In the genomic region with DNA sequence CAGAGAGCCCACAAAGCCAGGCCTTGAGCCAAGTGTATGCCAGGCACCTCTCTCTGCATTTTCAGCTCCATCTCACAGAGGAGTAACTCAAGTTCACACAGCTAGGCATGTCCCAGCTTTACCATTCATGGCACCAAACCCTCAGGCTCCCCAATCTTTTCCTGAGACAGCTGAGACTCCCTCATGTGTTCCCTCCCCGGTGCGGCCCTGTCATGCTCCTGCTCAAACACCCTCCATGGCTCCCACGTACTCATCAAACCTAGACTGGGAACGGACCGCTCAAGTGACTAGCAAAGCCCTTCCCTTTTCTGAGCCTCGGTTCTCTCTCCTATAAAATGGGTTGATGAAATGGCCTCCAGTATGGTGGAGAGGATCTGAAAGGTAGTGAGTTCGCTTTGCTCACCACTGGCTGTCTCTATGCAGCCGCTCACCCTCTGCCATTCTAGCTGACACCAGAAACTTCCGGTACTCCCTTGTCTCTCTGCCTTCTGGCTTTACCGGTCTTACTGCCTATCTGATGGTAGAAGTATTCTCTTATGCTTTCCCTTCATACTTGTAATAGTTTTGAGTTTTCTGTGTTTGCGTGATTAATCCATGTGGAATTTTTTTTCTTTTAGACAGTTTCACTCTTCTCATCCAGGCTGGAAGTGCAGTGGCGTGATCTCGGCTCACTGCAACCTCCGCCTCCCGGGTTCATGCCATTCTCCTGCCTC, we compare ENCODE assay signal across 8 cellular contexts. TPM values are rescaled to one million over a fixed set of nuclear protein-coding genes. Genes with fewer than 3 reads are reported as not detected.
DNase-seq lines count a peak whose midpoint lies in the region; ATAC-seq and TF ChIP-seq lines count a peak whose summit lies in the region.
"Had no signal": no experiment of that assay in that cellular context is flagged by ENCODE, and none has a peak within 500 bp of the region (broad histone marks: within the 10 kb centered on the region; RNA-seq: fewer than 3 reads in every experiment).

No MANE protein-coding gene starts in this region.

- H3K36me3 Mint-ChIP-seq in activated naive CD8-positive, alpha-beta T cell treated with anti-CD3 and anti-CD28 coated beads for 36 hours, result peaks cover 34% of the 10 kb centered on the region
- H3K36me3 Mint-ChIP-seq in activated CD4-positive, alpha-beta memory T cell treated with anti-CD3 and anti-CD28 coated beads, Interleukin-2, amount 10 ng/mL, durations not matched to agents 7 days and 5 days (ENCODE audit: low read depth), result peaks cover 32% of the 10 kb centered on the region
- peaks cover 11% of the 10 kb centered on the region for H3K36me3 Mint-ChIP-seq in activated T-cell treated with anti-CD3 and anti-CD28 coated beads, Interleukin-2, amount 50 U/mL, for 4 hours (ENCODE audit: insufficient read depth)

- no peaks in the 10 kb centered on the region for H3K9me3 Mint-ChIP-seq in activated naive CD8-positive, alpha-beta T cell treated with anti-CD3 and anti-CD28 coated beads for 36 hours
- no peaks in the 10 kb centered on the region for H3K9me3 Mint-ChIP-seq in activated CD4-positive, alpha-beta memory T cell treated with anti-CD3 and anti-CD28 coated beads, Interleukin-2, amount 10 ng/mL, durations not matched to agents 7 days and 5 days
- no peaks in the 10 kb centered on the region for H3K9me3 Mint-ChIP-seq in activated T-cell treated with anti-CD3 and anti-CD28 coated beads, Interleukin-2, amount 50 U/mL, for 4 hours

- H3K4me1 ChIP-seq in testis, result peaks cover 26% of the 10 kb centered on the region

- H3K36me3 ChIP-seq in kidney epithelial cell (ENCODE audit: control insufficient read depth, insufficient read depth, low read length) (no peaks in the 10 kb centered on the region), testis (ENCODE audit: low read depth, missing control alignments) (no peaks in the 10 kb centered on the region)

- DNase-seq in HS-27A (ENCODE audit: low read depth) (peak; percentile 70), kidney epithelial cell (ENCODE audit: low read depth) (peak; percentile 42), testis (no peak), DMS79 treated with DMSO at 0.1 percent for 48 hours (lab: John Stamatoyannopoulos, UW) (no peak)
- DNase-seq in activated naive CD8-positive, alpha-beta T cell treated with anti-CD3 and anti-CD28 coated beads for 36 hours, result no peak
- no peak for DNase-seq in activated CD4-positive, alpha-beta memory T cell treated with anti-CD3 and anti-CD28 coated beads, Interleukin-2, amount 10 ng/mL, durations not matched to agents 7 days and 5 days
- no peak for DNase-seq in activated T-cell treated with anti-CD3 and anti-CD28 coated beads, Interleukin-2, amount 50 U/mL, for 4 hours
- DNase-seq: NCI-H2227 treated with DMSO at 0.1 percent for 48 hours had no signal

- intact Hi-C loops in testis (cut with DNase I; ENCODE audit: low total_unique reads), result no loop called here

- POLR2A ChIA-PET in activated CD4-positive, alpha-beta memory T cell treated with anti-CD3 and anti-CD28 coated beads, Interleukin-2, amount 10 ng/mL, durations not matched to agents 7 days and 5 days (lab: Charles Lee), result interaction anchor here (5.1 kb wide), 1 partner anchor 14 kb away, joined by 31 read pairs; no protein-coding TSS in a partner anchor

- ATAC-seq in activated T-cell treated with anti-CD3 and anti-CD28 coated beads, Interleukin-2, amount 50 U/mL, for 4 hours, result no peak

- H3K27ac ChIP-seq in testis, result peak overlapping the region; percentile 55 to 75

- CTCF ChIA-PET in activated CD4-positive, alpha-beta memory T cell treated with anti-CD3 and anti-CD28 coated beads, Interleukin-2, amount 10 ng/mL, durations not matched to agents 7 days and 5 days (lab: Charles Lee), result interaction anchor here (0.6 kb wide), 1 partner anchor 27 kb away, joined by 3 read pairs; no protein-coding TSS in a partner anchor

- peak overlapping the region; percentile 76 for H3K27ac Mint-ChIP-seq in activated naive CD8-positive, alpha-beta T cell treated with anti-CD3 and anti-CD28 coated beads for 36 hours
- H3K27ac Mint-ChIP-seq in activated CD4-positive, alpha-beta memory T cell treated with anti-CD3 and anti-CD28 coated beads, Interleukin-2, amount 10 ng/mL, durations not matched to agents 7 days and 5 days, result no peak overlapping the region

- no peak for TF ChIP-seq POLR2A in testis (IDR thresholded peaks at IDR 0.05)

- peaks cover 34% of the 10 kb centered on the region for H3K4me1 Mint-ChIP-seq in activated naive CD8-positive, alpha-beta T cell treated with anti-CD3 and anti-CD28 coated beads for 36 hours
- H3K4me1 Mint-ChIP-seq in activated CD4-positive, alpha-beta memory T cell treated with anti-CD3 and anti-CD28 coated beads, Interleukin-2, amount 10 ng/mL, durations not matched to agents 7 days and 5 days, result peaks cover 42% of the 10 kb centered on the region
- H3K4me1 Mint-ChIP-seq in activated T-cell treated with anti-CD3 and anti-CD28 coated beads, Interleukin-2, amount 50 U/mL, for 4 hours (ENCODE audit: low read depth), result peaks cover 42% of the 10 kb centered on the region

- H3K4me3 ChIP-seq in kidney epithelial cell (ENCODE audit: low read depth, low read length), result no peak overlapping the region
- no peak overlapping the region for H3K4me3 ChIP-seq in testis

- no peaks in the 10 kb centered on the region for H3K27me3 Mint-ChIP-seq in activated naive CD8-positive, alpha-beta T cell treated with anti-CD3 and anti-CD28 coated beads for 36 hours
- H3K27me3 Mint-ChIP-seq in activated CD4-positive, alpha-beta memory T cell treated with anti-CD3 and anti-CD28 coated beads, Interleukin-2, amount 10 ng/mL, durations not matched to agents 7 days and 5 days, result no peaks in the 10 kb centered on the region
- H3K27me3 Mint-ChIP-seq in activated T-cell treated with anti-CD3 and anti-CD28 coated beads, Interleukin-2, amount 50 U/mL, for 4 hours (ENCODE audit: low read depth), result no peaks in the 10 kb centered on the region

- 59 to 78% methylated on average over 15 of the region's 15 CpGs for WGBS in testis, 2 donors

- H3K27me3 ChIP-seq in kidney epithelial cell (ENCODE audit: control insufficient read depth, insufficient read depth, low read length) (no peaks in the 10 kb centered on the region), testis (no peaks in the 10 kb centered on the region)

- H3K9me3 ChIP-seq in testis, result no peaks in the 10 kb centered on the region

- no peak for TF ChIP-seq CTCF in kidney epithelial cell (IDR thresholded peaks at IDR 0.05; ENCODE audit: insufficient read depth, low read length, poor library complexity, severe bottlenecking)
- no peak for TF ChIP-seq CTCF in testis (IDR thresholded peaks at IDR 0.05)

- H3K4me3 Mint-ChIP-seq in activated naive CD8-positive, alpha-beta T cell treated with anti-CD3 and anti-CD28 coated beads for 36 hours, result no peak overlapping the region
- H3K4me3 Mint-ChIP-seq in activated CD4-positive, alpha-beta memory T cell treated with anti-CD3 and anti-CD28 coated beads, Interleukin-2, amount 10 ng/mL, durations not matched to agents 7 days and 5 days, result no peak overlapping the region
- no peak overlapping the region for H3K4me3 Mint-ChIP-seq in activated T-cell treated with anti-CD3 and anti-CD28 coated beads, Interleukin-2, amount 50 U/mL, for 4 hours

RNA-seq across cellular contexts. Expression of a gene that starts 7.8 kb away (rescaled TPM):
- total RNA-seq in activated naive CD8-positive, alpha-beta T cell treated with anti-CD3 and anti-CD28 coated beads for 36 hours, result 10 to 100 TPM; 70.6 to 71.6 TPM
- total RNA-seq in kidney epithelial cell, result 88.5 and 97.1 TPM in 2 replicates
- 100 to 1,000 TPM; 360 to 463 TPM for total RNA-seq in testis
- polyA plus RNA-seq in testis (ENCODE audit: insufficient read depth, low read depth, low replicate concordance), result 268 TPM
- 100 to 1,000 TPM; 147 to 152 TPM for total RNA-seq in activated CD4-positive, alpha-beta memory T cell treated with anti-CD3 and anti-CD28 coated beads, Interleukin-2, amount 10 ng/mL, durations not matched to agents 7 days and 5 days
- total RNA-seq in activated T-cell treated with anti-CD3 and anti-CD28 coated beads, Interleukin-2, amount 50 U/mL, for 4 hours, result 10 to 100 TPM; 41.5 to 45.8 (median 44.3) TPM

RNA-seq across cellular contexts. Expression of a gene that starts 30.5 kb away (rescaled TPM):
- total RNA-seq in activated naive CD8-positive, alpha-beta T cell treated with anti-CD3 and anti-CD28 coated beads for 36 hours, result not detected
- total RNA-seq in kidney epithelial cell (73.7 and 86.8 TPM in 2 replicates), testis (1 to 10 TPM; 6.9 to 7.7 TPM)
- polyA plus RNA-seq in testis (ENCODE audit: insufficient read depth, low read depth, low replicate concordance), result 23.3 TPM
- total RNA-seq in activated CD4-positive, alpha-beta memory T cell treated with anti-CD3 and anti-CD28 coated beads, Interleukin-2, amount 10 ng/mL, durations not matched to agents 7 days and 5 days, result not detected
- under 1 TPM in 2 of 3 donors, not detected in 1; 0.43 to 0.95 TPM for total RNA-seq in activated T-cell treated with anti-CD3 and anti-CD28 coated beads, Interleukin-2, amount 50 U/mL, for 4 hours

RNA-seq across cellular contexts. Expression of a gene that starts 36.6 kb away (rescaled TPM):
- 100 to 1,000 TPM; 500 to 527 TPM for total RNA-seq in activated naive CD8-positive, alpha-beta T cell treated with anti-CD3 and anti-CD28 coated beads for 36 hours
- total RNA-seq in kidney epithelial cell (153 and 160 TPM in 2 replicates), testis (100 to 1,000 TPM; 246 to 253 TPM)
- 263 TPM for polyA plus RNA-seq in testis (ENCODE audit: insufficient read depth, low read depth, low replicate concordance)
- total RNA-seq in activated CD4-positive, alpha-beta memory T cell treated with anti-CD3 and anti-CD28 coated beads, Interleukin-2, amount 10 ng/mL, durations not matched to agents 7 days and 5 days, result 100 to 1,000 TPM; 301 to 324 TPM
- 100 to 1,000 TPM; 651 to 686 (median 684) TPM for total RNA-seq in activated T-cell treated with anti-CD3 and anti-CD28 coated beads, Interleukin-2, amount 50 U/mL, for 4 hours

RNA-seq across cellular contexts. Expression of a gene that starts 48.8 kb away (rescaled TPM):
- total RNA-seq in activated naive CD8-positive, alpha-beta T cell treated with anti-CD3 and anti-CD28 coated beads for 36 hours, result 10 to 100 TPM; 55.8 to 62.3 TPM
- total RNA-seq in kidney epithelial cell (3.6 and 6.2 TPM in 2 replicates), testis (10 to 100 TPM; 30.6 to 37.2 TPM)
- 57.7 TPM for polyA plus RNA-seq in testis (ENCODE audit: insufficient read depth, low read depth, low replicate concordance)
- total RNA-seq in activated CD4-positive, alpha-beta memory T cell treated with anti-CD3 and anti-CD28 coated beads, Interleukin-2, amount 10 ng/mL, durations not matched to agents 7 days and 5 days, result 10 to 100 TPM; 85.4 to 89.4 TPM
- total RNA-seq in activated T-cell treated with anti-CD3 and anti-CD28 coated beads, Interleukin-2, amount 50 U/mL, for 4 hours, result 10 to 100 TPM; 15.3 to 19.8 (median 19.7) TPM

RNA-seq across cellular contexts. Expression of a gene that starts 51.8 kb away (rescaled TPM):
- total RNA-seq in activated naive CD8-positive, alpha-beta T cell treated with anti-CD3 and anti-CD28 coated beads for 36 hours, result 10 to 100 TPM; 66.3 to 69.2 TPM
- total RNA-seq in kidney epithelial cell, result 18.4 and 19.8 TPM in 2 replicates
- 10 to 100 TPM; 33.7 to 34.6 TPM for total RNA-seq in testis
- 48.3 TPM for polyA plus RNA-seq in testis (ENCODE audit: insufficient read depth, low read depth, low replicate concordance)
- total RNA-seq in activated CD4-positive, alpha-beta memory T cell treated with anti-CD3 and anti-CD28 coated beads, Interleukin-2, amount 10 ng/mL, durations not matched to agents 7 days and 5 days, result 10 to 100 TPM; 45.5 TPM
- total RNA-seq in activated T-cell treated with anti-CD3 and anti-CD28 coated beads, Interleukin-2, amount 50 U/mL, for 4 hours, result 10 to 100 TPM; 74.2 to 95.4 (median 87.4) TPM

Comparison
In these comparisons a context has a peak if more than half of its experiments do, and no peak if none do; other contexts are left out.
1. DNase-seq: peak in HS-27A (single experiment) and kidney epithelial cell (single experiment); none in activated naive CD8-positive, alpha-beta T cell treated with anti-CD3 and anti-CD28 coated beads for 36 hours (single experiment), testis (single experiment), DMS79 treated with DMSO at 0.1 percent for 48 hours (single experiment), activated CD4-positive, alpha-beta memory T cell treated with anti-CD3 and anti-CD28 coated beads, Interleukin-2, amount 10 ng/mL, durations not matched to agents 7 days and 5 days (single experiment) and activated T-cell treated with anti-CD3 and anti-CD28 coated beads, Interleukin-2, amount 50 U/mL, for 4 hours (single experiment).
2. RNA of a gene that starts 30.5 kb away (total RNA-seq): 73.7 to 86.8 TPM in kidney epithelial cell and 6.9 to 7.7 TPM in testis; 0.43 to 0.95 TPM in activated T-cell treated with anti-CD3 and anti-CD28 coated beads, Interleukin-2, amount 50 U/mL, for 4 hours, not detected in activated naive CD8-positive, alpha-beta T cell treated with anti-CD3 and anti-CD28 coated beads for 36 hours and not detected in activated CD4-positive, alpha-beta memory T cell treated with anti-CD3 and anti-CD28 coated beads, Interleukin-2, amount 10 ng/mL, durations not matched to agents 7 days and 5 days; every median in the first group is over 4 times any median in the second.